24 cellular contexts compared by ENCODE assay signal in genomic region chr2:10052216-10052615, GRCh38. TPM values are rescaled to one million over a fixed set of nuclear protein-coding genes. Genes with fewer than 3 reads are reported as not detected.
DNase-seq lines count a peak whose midpoint lies in the region; ATAC-seq, FAIRE-seq and TF ChIP-seq lines count a peak whose summit lies in the region.
"Had no signal": no experiment of that assay in that cellular context is flagged by ENCODE, and none has a peak within 500 bp of the region (broad histone marks: within the 10 kb centered on the region; RNA-seq: fewer than 3 reads in every experiment).

No MANE protein-coding gene starts in this region.

- peak; percentile 26 for DNase-seq in Right ventricle myocardium inferior (ENCODE audit: missing footprints)
- DNase-seq in left ventricle myocardium superior: no peak
- DNase-seq in kidney: peak; percentile 59
- peak in 1 of 2 donors; percentile 54 for DNase-seq in psoas muscle
- no peak for DNase-seq in RCC 7860 (ENCODE audit: low spot score)
- DNase-seq in activated T-cell treated with anti-CD3 and anti-CD28 coated beads, Interleukin-2, amount 50 U/mL, for 72 hours: no peak
- no peak for DNase-seq in MM.1S
- DNase-seq: 8988T; C1 segment of cervical spinal cord; CD4-positive, CD25-positive, alpha-beta regulatory T cell; CD8-positive, alpha-beta memory T cell; COR-L47; DMS 273 treated with DMSO at 0.1 percent for 48 hours; DMS53; GM23248; HCEC 1CT; IMR-90 had no signal

- 0 out of 22 replicates have a peak, but pooled peaks cover 0 to 3% (median 0%) of the 10 kb centered on the region in 11 experiments for H3K9me3 ChIP-seq in BLaER1 treated with 17β-estradiol and CSF1 and Interleukin-3, amounts not matched to agents 10 nM and 100 nM (replicated peaks in 1 of 11)
- H3K9me3 ChIP-seq in kidney (ENCODE audit: control insufficient read depth in 1 of 2, low read length in 2 of 2) (no peaks in the 10 kb centered on the region), psoas muscle (no peaks in the 10 kb centered on the region), MM.1S (replicated peaks; ENCODE audit: insufficient read depth, low read length) (no peaks in the 10 kb centered on the region)

- H3K4me2 ChIP-seq in BLaER1 treated with 17β-estradiol and CSF1 and Interleukin-3, amounts not matched to agents 10 nM and 100 nM: peak overlapping the region; percentile 58 to 88 (median 71)
- H3K4me2 ChIP-seq in MM.1S (ENCODE audit: low read depth, low read length): no peak overlapping the region

- peaks cover 13 to 72% (median 56%) of the 10 kb centered on the region in 11 experiments for H3K36me3 ChIP-seq in BLaER1 treated with 17β-estradiol and CSF1 and Interleukin-3, amounts not matched to agents 10 nM and 100 nM
- peaks cover 14 to 42% of the 10 kb centered on the region in 2 donors for H3K36me3 ChIP-seq in kidney (ENCODE audit: control insufficient read depth in 1 of 2, insufficient read depth in 2 of 2, low read length in 2 of 2)
- peaks cover 8 to 67% of the 10 kb centered on the region in 2 donors for H3K36me3 ChIP-seq in psoas muscle (ENCODE audit: insufficient read depth in 1 of 2, low read depth in 1 of 2)
- peaks cover 7% of the 10 kb centered on the region for H3K36me3 ChIP-seq in MM.1S (replicated peaks; ENCODE audit: insufficient read depth, low read length)

- no peaks in the 10 kb centered on the region for H3K9me2 ChIP-seq in MM.1S (replicated peaks; ENCODE audit: insufficient read depth, low read length)

- TF ChIP-seq CTCF in kidney (IDR thresholded peaks at IDR 0.05; ENCODE audit: borderline replicate concordance, extremely low read depth, insufficient read depth) (no peak), psoas muscle (IDR thresholded peaks at IDR 0.05) (no peak), MM.1S (IDR thresholded peaks at IDR 0.05; ENCODE audit: low read length) (no peak)

- peak overlapping the region in 1 of 11 experiments; percentile 10; a peak in 1 of 22 replicates for H3K27ac ChIP-seq in BLaER1 treated with 17β-estradiol and CSF1 and Interleukin-3, amounts not matched to agents 10 nM and 100 nM
- no peak overlapping the region for H3K27ac ChIP-seq in kidney (ENCODE audit: low read depth in 2 of 2, low read length in 2 of 2)
- H3K27ac ChIP-seq in psoas muscle: no peak overlapping the region
- no peak overlapping the region for H3K27ac ChIP-seq in MM.1S (ENCODE audit: low read length)
- H3K27ac ChIP-seq: GM23248, HL-60 had no signal

- peaks cover 43 to 67% (median 54%) of the 10 kb centered on the region in 10 experiments for H3K4me1 ChIP-seq in BLaER1 treated with 17β-estradiol and CSF1 and Interleukin-3, amounts not matched to agents 10 nM and 100 nM
- H3K4me1 ChIP-seq in kidney (ENCODE audit: control insufficient read depth in 1 of 2, insufficient read depth in 1 of 2, low read depth in 1 of 2, low read length in 2 of 2) (peaks cover 15 to 19% of the 10 kb centered on the region in 2 donors), psoas muscle (peaks cover 14% of the 10 kb centered on the region), MM.1S (ENCODE audit: low read length) (no peaks in the 10 kb centered on the region)

- H3K4me3 Mint-ChIP-seq in activated T-cell treated with anti-CD3 and anti-CD28 coated beads, Interleukin-2, amount 50 U/mL, for 72 hours: no peak overlapping the region
- H3K4me3 Mint-ChIP-seq: CD4-positive, CD25-positive, alpha-beta regulatory T cell; CD8-positive, alpha-beta memory T cell had no signal

- peaks cover 4% of the 10 kb centered on the region for H3K4me1 Mint-ChIP-seq in activated T-cell treated with anti-CD3 and anti-CD28 coated beads, Interleukin-2, amount 50 U/mL, for 72 hours (ENCODE audit: low read depth)

- WGBS in psoas muscle, 3 donors: 59 to 73% (median 68%) methylated on average over 16 of the region's 16 CpGs

- H2AFZ ChIP-seq in MM.1S (ENCODE audit: low read length): no peak overlapping the region
- H2AFZ ChIP-seq: GM23248 had no signal

- ATAC-seq in Right ventricle myocardium inferior (no peak), left ventricle myocardium superior (no peak), psoas muscle (peak; percentile 38 to 73 (median 44))
- ATAC-seq in activated T-cell treated with anti-CD3 and anti-CD28 coated beads, Interleukin-2, amount 50 U/mL, for 72 hours (replicated peaks in 1 of 2): no peak

- H4K20me1 ChIP-seq in BLaER1 treated with 17β-estradiol and CSF1 and Interleukin-3, amounts not matched to agents 10 nM and 100 nM: peaks cover 10 to 72% (median 19%) of the 10 kb centered on the region in 11 experiments; a peak in 14 of 22 replicates
- no peaks in the 10 kb centered on the region for H4K20me1 ChIP-seq in MM.1S (ENCODE audit: insufficient read depth, low read length)

- H3K27me3 Mint-ChIP-seq in activated T-cell treated with anti-CD3 and anti-CD28 coated beads, Interleukin-2, amount 50 U/mL, for 72 hours (ENCODE audit: low read depth): peaks cover 4% of the 10 kb centered on the region
- H3K27me3 Mint-ChIP-seq: CD4-positive, CD25-positive, alpha-beta regulatory T cell; CD8-positive, alpha-beta memory T cell had no signal

- no peak overlapping the region for H3K27ac Mint-ChIP-seq in activated T-cell treated with anti-CD3 and anti-CD28 coated beads, Interleukin-2, amount 50 U/mL, for 72 hours
- H3K27ac Mint-ChIP-seq: CD4-positive, CD25-positive, alpha-beta regulatory T cell had no signal

- no peaks in the 10 kb centered on the region; the same call in 1 of the 2 replicates for H3F3A ChIP-seq in MM.1S (ENCODE audit: insufficient read depth, low read length)

- H3K79me2 ChIP-seq in MM.1S (ENCODE audit: low read length): peaks cover 7% of the 10 kb centered on the region; the same call in 1 of the 2 replicates

- no peak overlapping the region for H3K4me3 ChIP-seq in BLaER1 treated with 17β-estradiol and CSF1 and Interleukin-3, amounts not matched to agents 10 nM and 100 nM
- H3K4me3 ChIP-seq in kidney (ENCODE audit: low read length in 2 of 2) (no peak overlapping the region), psoas muscle (no peak overlapping the region), MM.1S (ENCODE audit: low read length) (no peak overlapping the region)
- H3K4me3 ChIP-seq: GM23248 had no signal

- peaks cover 0 to 2% of the 10 kb centered on the region in 2 donors for H3K36me3 Mint-ChIP-seq in activated T-cell treated with anti-CD3 and anti-CD28 coated beads, Interleukin-2, amount 50 U/mL, for 72 hours (ENCODE audit: insufficient read depth in 2 of 2)

- intact Hi-C loops in Right ventricle myocardium inferior (cut with DNase I): no loop called here
- intact Hi-C loops in left ventricle myocardium superior (cut with micrococcal nuclease): no loop called here
- intact Hi-C loops in kidney (cut with DNase I): loop anchor here (10.0 kb wide), 2 partner anchors 67 to 237 kb away; no protein-coding TSS in a partner anchor
- intact Hi-C loops in psoas muscle (cut with DNase I): no loop called here

- no peaks in the 10 kb centered on the region for H3K9me3 Mint-ChIP-seq in activated T-cell treated with anti-CD3 and anti-CD28 coated beads, Interleukin-2, amount 50 U/mL, for 72 hours
- H3K9me3 Mint-ChIP-seq: CD4-positive, CD25-positive, alpha-beta regulatory T cell; CD8-positive, alpha-beta memory T cell had no signal

- H3K27me3 ChIP-seq in BLaER1 treated with 17β-estradiol and CSF1 and Interleukin-3, amounts not matched to agents 10 nM and 100 nM: peaks cover 0 to 5% (median 0%) of the 10 kb centered on the region in 11 experiments; a peak in 1 of 22 replicates
- H3K27me3 ChIP-seq in psoas muscle (ENCODE audit: insufficient read depth in 3 of 3, low read length in 2 of 3) (no peaks in the 10 kb centered on the region), MM.1S (replicated peaks; ENCODE audit: insufficient read depth, low read length) (no peaks in the 10 kb centered on the region)

- FAIRE-seq in kidney (lab: Jason Lieb, UNC) (no peak), RCC 7860 (lab: Jason Lieb, UNC) (no peak)
- FAIRE-seq: G401.6, GM12891, GM19239, H54 had no signal

- H3K9ac ChIP-seq in BLaER1 treated with 17β-estradiol and CSF1 and Interleukin-3, amounts not matched to agents 10 nM and 100 nM: peak overlapping the region in 8 of 11 experiments; percentile 10 to 56 (median 28); a peak in 11 of 22 replicates
- no peak overlapping the region for H3K9ac ChIP-seq in kidney (ENCODE audit: low read length in 2 of 2)
- H3K9ac ChIP-seq in MM.1S (ENCODE audit: low read length): no peak overlapping the region
- H3K9ac ChIP-seq: GM23248 had no signal

RNA-seq across cellular contexts. Expression of gene KLF11, which starts 8.9 kb away (rescaled TPM):
- total RNA-seq in Right ventricle myocardium inferior: 28.2 TPM
- total RNA-seq in left ventricle myocardium superior: 25.8 TPM
- total RNA-seq in kidney: 34.0 TPM
- polyA plus RNA-seq in kidney (ENCODE audit: insufficient read depth, low read depth, low replicate concordance): 9.4 TPM
- 10 to 100 TPM; 10.6 to 27.0 (median 17.3) TPM for total RNA-seq in psoas muscle
- polyA plus RNA-seq in psoas muscle: 10 to 100 TPM in 1 of 3 donors, 1 to 10 TPM in 2; 7.0 to 11.8 (median 9.6) TPM
- 10 to 100 TPM in 1 of 2 donors, 1 to 10 TPM in 1; 5.9 to 11.0 TPM for total RNA-seq in activated T-cell treated with anti-CD3 and anti-CD28 coated beads, Interleukin-2, amount 50 U/mL, for 72 hours

RNA-seq across cellular contexts. Expression of gene CYS1, which starts 28.0 kb away (rescaled TPM):
- total RNA-seq in Right ventricle myocardium inferior (3.2 TPM), left ventricle myocardium superior (3.0 TPM), kidney (245 TPM), psoas muscle (under 1 TPM; 0.13 to 0.58 (median 0.16) TPM)
- polyA plus RNA-seq in kidney (ENCODE audit: insufficient read depth, low read depth, low replicate concordance) (276 TPM), psoas muscle (under 1 TPM; 0.06 to 0.10 (median 0.07) TPM)
- total RNA-seq in activated T-cell treated with anti-CD3 and anti-CD28 coated beads, Interleukin-2, amount 50 U/mL, for 72 hours: under 1 TPM; 0.46 to 0.81 TPM
- total RNA-seq: A673; CD4-positive, CD25-positive, alpha-beta regulatory T cell had no signal
- polyA plus RNA-seq: CD4-positive, CD25-positive, alpha-beta regulatory T cell had no signal

Comparison
In these comparisons a context has a peak if more than half of its experiments do, and no peak if none do; other contexts are left out.
1. DNase-seq: peak in Right ventricle myocardium inferior (single experiment) and kidney (single experiment); none in left ventricle myocardium superior (single experiment), RCC 7860 (single experiment), activated T-cell treated with anti-CD3 and anti-CD28 coated beads, Interleukin-2, amount 50 U/mL, for 72 hours (0 of 2) and MM.1S (single experiment).
2. ATAC-seq: peak in psoas muscle (4 of 4); none in Right ventricle myocardium inferior (single experiment), left ventricle myocardium superior (single experiment) and activated T-cell treated with anti-CD3 and anti-CD28 coated beads, Interleukin-2, amount 50 U/mL, for 72 hours (0 of 2).
3. H3K9ac ChIP-seq: peak in BLaER1 treated with 17β-estradiol and CSF1 and Interleukin-3, amounts not matched to agents 10 nM and 100 nM (8 of 11); none in kidney (0 of 2) and MM.1S (single experiment).
4. RNA of gene CYS1, which starts 28.0 kb away (total RNA-seq): 245 TPM in kidney (single experiment); 3.2 TPM in Right ventricle myocardium inferior (single experiment), 3.0 TPM in left ventricle myocardium superior (single experiment), 0.46 to 0.81 TPM in activated T-cell treated with anti-CD3 and anti-CD28 coated beads, Interleukin-2, amount 50 U/mL, for 72 hours and 0.13 to 0.58 TPM in psoas muscle; every median in the first group is over 10 times any median in the second.